ENCODE assay signal across 8 cellular contexts in the genomic region with DNA sequence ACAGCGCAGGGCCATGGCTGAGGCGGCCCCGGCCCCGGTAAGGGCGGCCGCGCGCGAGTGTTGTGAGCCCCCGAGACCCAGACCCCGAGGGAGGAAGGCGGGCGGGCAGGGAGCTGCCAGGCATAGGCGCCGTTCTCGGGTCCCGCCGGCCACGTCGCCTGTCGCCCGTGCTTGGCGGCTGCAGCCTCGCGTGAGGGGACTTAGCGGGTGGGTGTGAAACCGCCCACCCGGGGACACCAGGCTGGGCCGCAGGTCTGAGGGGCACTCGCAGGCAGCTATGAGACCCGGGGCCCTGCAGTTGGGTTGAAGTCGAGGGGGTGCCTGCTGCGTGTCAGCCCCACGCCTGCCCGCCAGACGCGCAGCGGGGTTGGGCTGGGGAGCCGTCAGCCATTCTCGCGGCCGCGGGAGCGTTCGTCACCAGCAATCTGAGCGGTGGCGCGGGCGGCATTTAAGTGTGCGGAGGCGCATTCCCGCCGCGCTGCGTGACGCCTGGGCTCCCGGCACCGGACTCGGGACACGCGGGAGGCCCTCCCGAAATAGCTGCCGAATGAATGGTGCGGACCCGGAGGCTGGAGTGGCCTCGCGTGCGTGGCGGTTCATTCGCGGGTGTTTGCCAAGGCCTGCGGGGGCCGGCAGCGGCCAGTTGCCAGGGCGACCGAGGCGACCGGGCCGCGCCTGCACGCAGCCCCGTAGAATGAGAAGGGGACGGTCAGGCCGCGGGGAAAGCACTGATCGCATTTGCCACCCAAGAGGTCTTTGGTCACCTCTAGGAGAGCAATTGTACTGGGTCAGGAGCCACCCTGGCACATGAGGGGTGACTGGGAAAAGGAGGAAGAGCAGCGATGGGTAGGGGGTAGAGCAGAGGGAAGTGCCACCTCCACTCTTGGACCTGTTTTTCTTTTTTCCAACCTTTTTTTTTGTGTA. TPM values are rescaled to one million over a fixed set of nuclear protein-coding genes. Genes with fewer than 3 reads are reported as not detected.
DNase-seq lines count a peak whose midpoint lies in the region; ATAC-seq and TF ChIP-seq lines count a peak whose summit lies in the region.

No MANE protein-coding gene starts in this region.

- H3K27me3 ChIP-seq in PC-3 (ENCODE audit: low read length) (no peaks in the 10 kb centered on the region), suprapubic skin (no peaks in the 10 kb centered on the region)

- H4K20me1 ChIP-seq in PC-3 (ENCODE audit: low read length), result no peaks in the 10 kb centered on the region

- H3K9me3 ChIP-seq in PC-3 (ENCODE audit: low read length), result no peaks in the 10 kb centered on the region
- H3K9me3 ChIP-seq in suprapubic skin, result no peaks in the 10 kb centered on the region

- peaks cover 15% of the 10 kb centered on the region for H3K36me3 Mint-ChIP-seq in nephron progenitor cell (ENCODE audit: low read depth)

- H3K79me2 ChIP-seq in PC-3 (ENCODE audit: low read length), result peaks cover 54% of the 10 kb centered on the region

- peak overlapping the region; percentile 79 for H2AFZ ChIP-seq in PC-3 (ENCODE audit: low read length)

- H3K27me3 Mint-ChIP-seq in nephron progenitor cell (ENCODE audit: low read depth, poor library complexity), result no peaks in the 10 kb centered on the region

- intact Hi-C loops in PC-3 (cut with micrococcal nuclease), result loop anchor here (1.0 to 2.0 kb wide), 2 partner anchors 21 to 47 kb away; partner anchors contain the start of gene ZNF282

- H3K27ac ChIP-seq in PC-3 (ENCODE audit: low read length) (peak overlapping the region; percentile 36), suprapubic skin (peak overlapping the region; percentile 95)

- DNase-seq in AG20443 (ENCODE audit: low spot score), result peak; percentile 86
- peak; percentile 45 for DNase-seq in PC-3
- peak; percentile 65 for DNase-seq in activated gamma-delta T cell (lab: John Stamatoyannopoulos, UW)
- peak; percentile 47 to 79 for DNase-seq in foreskin fibroblast
- DNase-seq in nephron progenitor cell, result peak; percentile 72
- peak; percentile 79 to 89 for DNase-seq in suprapubic skin (ENCODE audit: low spot score in 2 of 2)

- peaks cover 36% of the 10 kb centered on the region for H3K4me1 Mint-ChIP-seq in nephron progenitor cell

- WGBS in suprapubic skin, result 0% methylated on average over 20 of the region's 87 CpGs

- peaks cover 13% of the 10 kb centered on the region for H3F3A ChIP-seq in PC-3 (ENCODE audit: low read length, unreplicated experiment)

- H3K4me3 Mint-ChIP-seq in nephron progenitor cell, result peak overlapping the region; percentile 89

- TF ChIP-seq POLR2A in suprapubic skin (IDR thresholded peaks at IDR 0.05), result no peak

- H3K9me2 ChIP-seq in PC-3 (replicated peaks; ENCODE audit: low read length), result no peaks in the 10 kb centered on the region

- peak overlapping the region; percentile 88 for H3K9ac ChIP-seq in PC-3 (ENCODE audit: low read length)

- no peaks in the 10 kb centered on the region for H3K9me3 Mint-ChIP-seq in nephron progenitor cell

- CTCF ChIA-PET in PC-3 (lab: Charles Lee), result interaction anchor here (0.5 to 0.6 kb wide), 3 partner anchors 56 to 82 kb away, joined by 3 to 4 read pairs (median 3); no protein-coding TSS in a partner anchor

- TF ChIP-seq EP300 in suprapubic skin (IDR thresholded peaks at IDR 0.05), result no peak

- H3K4me3 ChIP-seq in PC-3 (ENCODE audit: low read length) (peak overlapping the region; percentile 92), foreskin fibroblast (ENCODE audit: low read depth in 1 of 2, low read length in 2 of 2) (peak overlapping the region; percentile 88 to 90), suprapubic skin (peak overlapping the region; percentile 97)

- peak overlapping the region; percentile 77 for H3K27ac Mint-ChIP-seq in nephron progenitor cell

- POLR2A ChIA-PET in PC-3 (lab: Charles Lee; ENCODE audit: unreplicated experiment), result interaction anchor here (0.5 to 0.7 kb wide), 2 partner anchors 40 to 48 kb away, joined by 3 read pairs; no protein-coding TSS in a partner anchor

- TF ChIP-seq CTCF in PC-3 (conservative IDR thresholded peaks at IDR 0.05; ENCODE audit: low read depth, low read length) (no peak), foreskin fibroblast (IDR thresholded peaks at IDR 0.05; ENCODE audit: low read depth, low read length) (no peak), nephron progenitor cell (IDR thresholded peaks at IDR 0.05) (no peak), suprapubic skin (IDR thresholded peaks at IDR 0.05) (no peak)

- H3K4me1 ChIP-seq in PC-3 (ENCODE audit: insufficient read depth, low read length) (peaks cover 35% of the 10 kb centered on the region), suprapubic skin (peaks cover 49% of the 10 kb centered on the region)

- no TSS peak for BruUV-seq in PC-3 (replicated peaks; lab: Mats Ljungman, UMichigan)

- H3K36me3 ChIP-seq in PC-3 (ENCODE audit: low read depth, low read length) (no peaks in the 10 kb centered on the region), suprapubic skin (no peaks in the 10 kb centered on the region)

- ATAC-seq in GM18909 (IDR thresholded peaks at IDR 0.05; ENCODE audit: poor library complexity, unreplicated experiment), result peak; percentile 33
- peak; percentile 17 for ATAC-seq in HG03139 (IDR thresholded peaks at IDR 0.05; ENCODE audit: unreplicated experiment)
- ATAC-seq in PC-3, result peak; percentile 28

- H3K4me2 ChIP-seq in PC-3 (ENCODE audit: low read length), result peak overlapping the region; percentile 93

RNA-seq across cellular contexts. Expression of gene ZNF398, which starts 0.7 kb away (rescaled TPM):
- total RNA-seq in PC-3 (2014; rRNA removed) (8.2 and 9.1 TPM in 2 replicates), suprapubic skin (10 to 100 TPM; 25.7 to 50.4 (median 33.9) TPM)

RNA-seq across cellular contexts. Expression of gene ZNF425, which starts 21.9 kb away (rescaled TPM):
- total RNA-seq in PC-3 (2014; rRNA removed) (1.6 and 2.0 TPM in 2 replicates), suprapubic skin (1 to 10 TPM; 2.6 to 5.9 (median 3.7) TPM)

RNA-seq across cellular contexts. Expression of gene ZNF282, which starts 47.4 kb away (rescaled TPM):
- total RNA-seq in PC-3 (2014; rRNA removed), result 31.4 and 39.7 TPM in 2 replicates
- 10 to 100 TPM; 20.6 to 47.5 (median 29.8) TPM for total RNA-seq in suprapubic skin

RNA-seq across cellular contexts. Expression of gene ZNF786, which starts 57.5 kb away (rescaled TPM):
- 4.2 and 6.3 TPM in 2 replicates for total RNA-seq in PC-3 (2014; rRNA removed)
- total RNA-seq in suprapubic skin, result 10 to 100 TPM in 2 of 4 donors, 1 to 10 TPM in 2; 6.8 to 11.8 (median 10.3) TPM

Comparison
In these comparisons a context has a peak if more than half of its experiments do, and no peak if none do; other contexts are left out.
1. Peak in every context shown above with its lines: DNase-seq, ATAC-seq, H3K4me3 ChIP-seq and H3K27ac ChIP-seq.